Comparison of ENCODE assay signal across 27 cellular contexts in the genomic region with DNA sequence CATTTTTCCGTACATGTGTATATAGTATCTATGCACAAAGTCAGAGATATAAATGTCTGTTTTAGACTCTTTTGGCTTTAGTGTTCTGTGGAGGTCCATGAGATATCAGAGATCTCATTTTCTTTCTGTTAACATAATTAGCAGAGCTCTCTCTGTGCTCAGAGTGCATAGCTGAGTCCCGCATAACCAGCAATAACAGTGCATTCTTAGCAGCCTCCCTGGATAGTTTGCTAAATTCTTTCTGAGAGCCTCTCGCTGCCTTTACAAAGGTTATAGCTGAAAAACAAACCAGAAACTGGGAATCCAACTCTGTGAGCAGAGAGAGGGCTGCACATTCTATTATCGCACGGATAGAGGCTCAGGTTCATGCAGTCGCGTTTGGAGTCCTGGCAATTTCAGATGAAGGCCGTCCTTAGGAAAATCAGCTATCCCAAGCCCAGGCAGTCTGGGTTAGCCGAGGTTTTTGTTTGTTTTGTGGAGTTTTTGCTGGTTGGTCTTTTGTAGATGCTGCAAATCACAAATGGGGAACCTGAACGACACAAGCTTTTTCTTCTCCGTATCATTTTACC. TPM values are rescaled to one million over a fixed set of nuclear protein-coding genes. Genes with fewer than 3 reads are reported as not detected.
A peak's percentile ranks its signal among the peaks of the same experiment; 100 is the strongest.
DNase-seq lines count a peak whose midpoint lies in the region; ATAC-seq, FAIRE-seq and TF ChIP-seq lines count a peak whose summit lies in the region.
"Had no signal": no experiment of that assay in that cellular context is flagged by ENCODE, and none has a peak within 500 bp of the region (broad histone marks: within the 10 kb centered on the region; RNA-seq: fewer than 3 reads in every experiment).

No MANE protein-coding gene starts in this region.

- H2BK5ac ChIP-seq in H1 (ENCODE audit: low read depth, low read length): no peak overlapping the region

- H2BK15ac ChIP-seq in H1 (ENCODE audit: low read length): no peak overlapping the region

- no peak for TF ChIP-seq POLR2A in H1 (IDR thresholded peaks at IDR 0.05; ENCODE audit: control extremely low read depth in 1 of 2, low read depth in 2 of 2, low read length in 2 of 2)

- no peak overlapping the region for H3K9ac ChIP-seq in H1 (replicated peaks in 1 of 4; ENCODE audit: extremely low read depth in 1 of 4, low read depth in 3 of 4, low read length in 3 of 4)
- H3K9ac ChIP-seq: BLaER1 had no signal

- CTCF ChIA-PET in H1 (lab: Charles Lee; ENCODE audit: partially characterized antibody): interaction anchor here (1.4 kb wide), 1 partner anchor 47 kb away, joined by 3 read pairs; no protein-coding TSS in a partner anchor

- H3K79me1 ChIP-seq in H1 (ENCODE audit: low read depth, low read length): no peaks in the 10 kb centered on the region

- H3K14ac ChIP-seq in H1 (ENCODE audit: insufficient read length): no peak overlapping the region

- no peak for TF ChIP-seq RAD21 in H1 (IDR thresholded peaks at IDR 0.05 in 1 of 2, conservative IDR thresholded peaks at IDR 0.05 in 1 of 2; ENCODE audit: low read depth in 2 of 2, low read length in 2 of 2)

- WGBS in H1 (ENCODE audit: extremely low coverage in 1 of 2, insufficient coverage in 1 of 2, insufficient read length in 1 of 2, insufficient replicate concordance in 2 of 2, low coverage in 1 of 2, low lambda C conversion rate in 2 of 2, missing lambda C conversion rate in 1 of 2), 2 experiments: 79% methylated on average over 11 of the region's 11 CpGs; no CpG with 5 or more reads in 1 of the 2 experiments

- TF ChIP-seq CTCF in H1 (IDR thresholded peaks at IDR 0.05; ENCODE audit: control extremely low read depth in 1 of 3, insufficient read depth in 1 of 3, low read depth in 1 of 3, low read length in 3 of 3): no peak

- H2AK5ac ChIP-seq in H1 (ENCODE audit: low read depth, low read length): no peak overlapping the region

- no peak for DNase-seq in H1 (ENCODE audit: low read depth in 1 of 2, low spot score in 2 of 2)
- peak; percentile 44 for DNase-seq in medulla oblongata (ENCODE audit: extremely low spot score)
- peak; percentile 40 for DNase-seq in pons (ENCODE audit: low spot score)
- DNase-seq in effector CD4-positive, alpha-beta T cell: no peak
- no peak for DNase-seq in activated gamma-delta T cell treated with Interleukin-2 at 50 U/mL for 16 hours
- DNase-seq in NCI-H1105 treated with DMSO at 0.1 percent for 48 hours (lab: John Stamatoyannopoulos, UW): no peak
- DNase-seq: Caco-2; CD4-positive, alpha-beta memory T cell; DMS 273 treated with DMSO at 0.1 percent for 48 hours; DND-41; H9; HFFc6; MG63; NCI-H1048; NCI-H1436; NCI-H187 treated with DMSO at 0.1 percent for 48 hours; NCI-H2107; NCI-H510A treated with DMSO at 0.1 percent for 48 hours; NCI-H748 treated with DMSO at 0.1 percent for 48 hours; NK-92 treated with Interleukin-12 subunit alpha and Interleukin-12 subunit beta, amount 100 ng/mL, for 24 hours; SIG-M5 had no signal

- H4K5ac ChIP-seq in H1 (ENCODE audit: insufficient read length, low read depth, low read length): no peak overlapping the region

- H3K27me3 ChIP-seq in H1 (replicated peaks in 1 of 4; ENCODE audit: control insufficient read depth in 3 of 4, extremely low read depth in 1 of 4, insufficient read depth in 3 of 4, low read length in 3 of 4): no peaks in the 10 kb centered on the region
- H3K27me3 ChIP-seq: BLaER1, MG63 had no signal

- no peak overlapping the region for H3K56ac ChIP-seq in H1 (replicated peaks; ENCODE audit: insufficient read length, low read depth, low read length)

- no peak overlapping the region for H3K4me2 ChIP-seq in H1 (ENCODE audit: insufficient read depth in 1 of 2, low read depth in 2 of 2, low read length in 2 of 2)
- H3K4me2 ChIP-seq: BLaER1 had no signal

- no peak overlapping the region for H2BK120ac ChIP-seq in H1 (replicated peaks; ENCODE audit: low read depth, low read length)

- H3K9me3 ChIP-seq in H1 (ENCODE audit: insufficient read depth in 2 of 2, low read depth in 1 of 2, low read length in 1 of 2): no peaks in the 10 kb centered on the region
- H3K9me3 ChIP-seq: BLaER1, Caco-2, MG63 had no signal

- no peak overlapping the region for H4K91ac ChIP-seq in H1 (replicated peaks; ENCODE audit: insufficient read length, low read length)

- no peak for TF ChIP-seq EP300 in H1 (IDR thresholded peaks at IDR 0.05; ENCODE audit: borderline replicate concordance in 1 of 2, low read depth in 2 of 2, low read length in 2 of 2)

- ATAC-seq in HG02970 (IDR thresholded peaks at IDR 0.05; ENCODE audit: low FRiP score, unreplicated experiment): no peak
- ATAC-seq: GM12878 had no signal

- H3K4ac ChIP-seq in H1 (replicated peaks; ENCODE audit: insufficient read length, low read depth, low read length): no peak overlapping the region

- peak overlapping the region; percentile 27 for H2AFZ ChIP-seq in H1 (ENCODE audit: low read length)

- H3K23me2 ChIP-seq in H1 (ENCODE audit: low read depth, low read length): no peaks in the 10 kb centered on the region; the same call in 1 of the 2 replicates

- H2BK20ac ChIP-seq in H1 (ENCODE audit: low read length): no peak overlapping the region

- no peak overlapping the region for H3K27ac ChIP-seq in H1 (ENCODE audit: low read depth, low read length)
- H3K27ac ChIP-seq: BLaER1, RWPE1 had no signal

- H3K79me2 ChIP-seq in H1 (ENCODE audit: control insufficient read depth in 1 of 2, insufficient read depth in 2 of 2, low read length in 2 of 2): no peaks in the 10 kb centered on the region

- H3K18ac ChIP-seq in H1 (ENCODE audit: extremely low read depth, low read length): no peak overlapping the region

- H3K4me1 ChIP-seq in H1 (replicated peaks in 1 of 4; ENCODE audit: control insufficient read depth in 3 of 4, insufficient read depth in 4 of 4, low read length in 3 of 4): 0 out of 7 replicates have a peak, but pooled peaks cover 0 to 4% (median 0%) of the 10 kb centered on the region in 4 experiments
- H3K4me1 ChIP-seq: BLaER1, Caco-2 had no signal

- POLR2A ChIA-PET in H1 (lab: Charles Lee; ENCODE audit: partially characterized antibody): no interaction called here

- H4K8ac ChIP-seq in H1 (ENCODE audit: extremely low read depth, insufficient read depth, low read length): no peak overlapping the region

- no peaks in the 10 kb centered on the region for H3K36me3 ChIP-seq in H1 (ENCODE audit: control insufficient read depth in 2 of 4, insufficient read depth in 4 of 4, low read length in 3 of 4)
- H3K36me3 ChIP-seq: BLaER1, MG63 had no signal

- no peak for FAIRE-seq in H1 (lab: Jason Lieb, UNC)
- FAIRE-seq: GM12878, K562 had no signal

- no peak overlapping the region for H3K4me3 ChIP-seq in H1 (ENCODE audit: extremely low read depth in 1 of 4, insufficient read depth in 2 of 4, low read depth in 3 of 4, low read length in 4 of 4)
- H3K4me3 ChIP-seq: BLaER1, GM12878, K562, MG63 had no signal

- no peak overlapping the region for H3K23ac ChIP-seq in H1 (ENCODE audit: insufficient read length)

- no peak overlapping the region for H2BK12ac ChIP-seq in H1 (ENCODE audit: low read depth, low read length)

- H4K20me1 ChIP-seq in H1 (replicated peaks in 1 of 2; ENCODE audit: control insufficient read depth in 1 of 2, insufficient read depth in 2 of 2, low read length in 2 of 2): no peaks in the 10 kb centered on the region
- H4K20me1 ChIP-seq: BLaER1 had no signal

TF ChIP-seq in H1, 55 proteins besides CTCF, POLR2A, EP300 and RAD21:
- TF ChIP-seq, protein P1, sequence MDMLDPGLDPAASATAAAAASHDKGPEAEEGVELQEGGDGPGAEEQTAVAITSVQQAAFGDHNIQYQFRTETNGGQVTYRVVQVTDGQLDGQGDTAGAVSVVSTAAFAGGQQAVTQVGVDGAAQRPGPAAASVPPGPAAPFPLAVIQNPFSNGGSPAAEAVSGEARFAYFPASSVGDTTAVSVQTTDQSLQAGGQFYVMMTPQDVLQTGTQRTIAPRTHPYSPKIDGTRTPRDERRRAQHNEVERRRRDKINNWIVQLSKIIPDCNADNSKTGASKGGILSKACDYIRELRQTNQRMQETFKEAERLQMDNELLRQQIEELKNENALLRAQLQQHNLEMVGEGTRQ (IDR thresholded peaks at IDR 0.05; ENCODE audit: low read length): no peak
- TF ChIP-seq JUN (IDR thresholded peaks at IDR 0.05; ENCODE audit: low read depth, low read length) (no peak), CBX5 (IDR thresholded peaks at IDR 0.05; ENCODE audit: low read depth, low read length) (no peak), SIX5 (IDR thresholded peaks at IDR 0.05; ENCODE audit: low read depth, low read length) (no peak), KDM4A (IDR thresholded peaks at IDR 0.05; ENCODE audit: low read depth, low read length, severe bottlenecking) (no peak), POU5F1 (IDR thresholded peaks at IDR 0.05; ENCODE audit: low read depth, low read length) (no peak), GTF2F1 (IDR thresholded peaks at IDR 0.05; ENCODE audit: borderline replicate concordance, low read depth, low read length) (no peak), NRF1 (IDR thresholded peaks at IDR 0.05; ENCODE audit: low read depth, low read length) (no peak), RFX5 (IDR thresholded peaks at IDR 0.05; ENCODE audit: borderline replicate concordance, low read depth, low read length) (no peak)
- TF ChIP-seq, protein P2, sequence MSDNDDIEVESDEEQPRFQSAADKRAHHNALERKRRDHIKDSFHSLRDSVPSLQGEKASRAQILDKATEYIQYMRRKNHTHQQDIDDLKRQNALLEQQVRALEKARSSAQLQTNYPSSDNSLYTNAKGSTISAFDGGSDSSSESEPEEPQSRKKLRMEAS (IDR thresholded peaks at IDR 0.05): no peak
- TF ChIP-seq, protein P3, sequence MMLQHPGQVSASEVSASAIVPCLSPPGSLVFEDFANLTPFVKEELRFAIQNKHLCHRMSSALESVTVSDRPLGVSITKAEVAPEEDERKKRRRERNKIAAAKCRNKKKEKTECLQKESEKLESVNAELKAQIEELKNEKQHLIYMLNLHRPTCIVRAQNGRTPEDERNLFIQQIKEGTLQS (IDR thresholded peaks at IDR 0.05; ENCODE audit: insufficient read depth, low read depth, low read length): no peak

RNA-seq across cellular contexts. Expression of a gene that starts 1.2 kb away (rescaled TPM):
- total RNA-seq in H1 (2021; fragmentation: NEBNext Ultra II Directional; extraction: Animal tissue kit (Norgen Biotek cat#: 25700)): 0.20 and 0.23 TPM in 2 replicates
- polyA plus RNA-seq in H1 (2011; rRNA removed): 0.08 and 0.11 TPM in 2 replicates
- 0.12 TPM for polyA plus RNA-seq in H1 (2011; cell fraction: cytosol; rRNA removed)
- polyA plus RNA-seq in H1 (2011; cell fraction: nucleus; rRNA removed): 0.11 TPM
- polyA plus RNA-seq in H1 (2012, experiment 1 of 2): 0.07 to 0.23 TPM (median 0.18 TPM) in 3 of 4 replicates, not detected in the other
- polyA plus RNA-seq in H1 (2012, experiment 2 of 2): 0.08 TPM
- polyA plus RNA-seq in H1 (2013, experiment 1 of 2): 0.20 TPM
- 0.11 TPM for polyA plus RNA-seq in H1 (2013, experiment 2 of 2)
- polyA minus RNA-seq in H1 (2011; rRNA and poly(A)+ RNA removed): 0.19 and 0.22 TPM in 2 replicates
- not detected for polyA minus RNA-seq in H1 (2011; cell fraction: cytosol; rRNA and poly(A)+ RNA removed)
- polyA minus RNA-seq in H1 (2011; cell fraction: nucleus; rRNA and poly(A)+ RNA removed): 0.40 TPM
- total RNA-seq: Caco-2; CD4-positive, alpha-beta memory T cell; H9; HFFc6; LHCN-M2 had no signal
- polyA plus RNA-seq: CD4-positive, alpha-beta memory T cell; K562 had no signal

Comparison
In these comparisons a context has a peak if more than half of its experiments do, and no peak if none do; other contexts are left out.
1. DNase-seq: peak in medulla oblongata (single experiment) and pons (single experiment); none in H1 (0 of 2), effector CD4-positive, alpha-beta T cell (single experiment), activated gamma-delta T cell treated with Interleukin-2 at 50 U/mL for 16 hours (single experiment) and NCI-H1105 treated with DMSO at 0.1 percent for 48 hours (single experiment).